2 cellular contexts compared by ENCODE assay signal in genomic region chr10:110493832-110494426, GRCh38.
A peak's percentile ranks its signal among the peaks of the same experiment; 100 is the strongest.
TF ChIP-seq lines count a peak whose summit lies in the region.

No MANE protein-coding gene starts in this region.

TF ChIP-seq in A549, 52 proteins besides CTCF, POLR2A, EP300 and RAD21:
- TF ChIP-seq NPAS2 (CRISPR knock-in tag; IDR thresholded peaks at IDR 0.05; ENCODE audit: borderline replicate concordance) (no peak), FOSB (CRISPR knock-in tag; IDR thresholded peaks at IDR 0.05) (0 out of 2 replicates have a peak, but pooled peaks have one; percentile 16), HOXA7 (CRISPR knock-in tag; IDR thresholded peaks at IDR 0.05) (0 out of 2 replicates have a peak, but pooled peaks have one; percentile 57), CHD4 (IDR thresholded peaks at IDR 0.05; ENCODE audit: borderline replicate concordance) (no peak), PBX3 (IDR thresholded peaks at IDR 0.05) (no peak), POLR2AphosphoS2 (conservative IDR thresholded peaks at IDR 0.05; ENCODE audit: low read length) (peak; percentile 42; the same call in 1 of the 2 replicates), RNF2 (IDR thresholded peaks at IDR 0.05; ENCODE audit: borderline replicate concordance, low read depth) (no peak), JUN (IDR thresholded peaks at IDR 0.05) (0 out of 5 replicates have a peak, but pooled peaks of 1 of the 2 experiments have one; percentile 10)

TF ChIP-seq in K562, 482 proteins besides CTCF, POLR2A, EP300 and RAD21:
- TF ChIP-seq ZNF197 (CRISPR knock-in tag; IDR thresholded peaks at IDR 0.05; ENCODE audit: low read depth) (no peak), ZNF174 (CRISPR knock-in tag; IDR thresholded peaks at IDR 0.05) (no peak), SIN3A (IDR thresholded peaks at IDR 0.05; ENCODE audit: borderline replicate concordance in 2 of 2, control insufficient read depth in 1 of 2, low read depth in 2 of 2, low read length in 2 of 2) (no peak), CBFA2T2 (conservative IDR thresholded peaks at IDR 0.05) (0 out of 2 replicates have a peak, but pooled peaks have one; percentile 3), RCOR1 (IDR thresholded peaks at IDR 0.05; ENCODE audit: borderline replicate concordance in 1 of 2, low read depth in 2 of 2, low read length in 2 of 2) (no peak), PHF8 (IDR thresholded peaks at IDR 0.05; ENCODE audit: borderline replicate concordance, low read length) (no peak), UBTF (IDR thresholded peaks at IDR 0.05; ENCODE audit: borderline replicate concordance in 1 of 2, low read depth in 2 of 2, low read length in 2 of 2) (no peak), ERF (CRISPR knock-in tag; IDR thresholded peaks at IDR 0.05) (no peak), SMARCE1 (IDR thresholded peaks at IDR 0.05) (no peak), ZBTB11 (CRISPR knock-in tag; IDR thresholded peaks at IDR 0.05) (no peak), CCAR2 (IDR thresholded peaks at IDR 0.05; ENCODE audit: low read depth, low read length) (no peak), ZBTB49 (CRISPR knock-in tag; IDR thresholded peaks at IDR 0.05; ENCODE audit: borderline replicate concordance) (no peak), NFIX (CRISPR knock-in tag; IDR thresholded peaks at IDR 0.05; ENCODE audit: low read depth) (no peak), HINFP (tag; conservative IDR thresholded peaks at IDR 0.05; ENCODE audit: low read depth) (no peak), SMAD4 (CRISPR knock-in tag; conservative IDR thresholded peaks at IDR 0.05) (peak; percentile 49; the same call in 1 of the 2 replicates), TRIM25 (IDR thresholded peaks at IDR 0.05; ENCODE audit: borderline replicate concordance) (no peak), CBFA2T3 (IDR thresholded peaks at IDR 0.05) (peak; percentile 53), MTA1 (IDR thresholded peaks at IDR 0.05; ENCODE audit: borderline replicate concordance) (no peak), RNF219 (CRISPR knock-in tag; IDR thresholded peaks at IDR 0.05) (no peak), CREB3 (tag; conservative IDR thresholded peaks at IDR 0.05; ENCODE audit: low read depth) (no peak), GABPB1 (CRISPR knock-in tag; IDR thresholded peaks at IDR 0.05) (no peak), ELK3 (CRISPR knock-in tag; IDR thresholded peaks at IDR 0.05) (no peak), FOXA1 (IDR thresholded peaks at IDR 0.05; ENCODE audit: borderline replicate concordance) (no peak), CTBP1 (IDR thresholded peaks at IDR 0.05; ENCODE audit: borderline replicate concordance) (0 out of 2 replicates have a peak, but pooled peaks have one; percentile 19), RBM15 (IDR thresholded peaks at IDR 0.05; ENCODE audit: insufficient read depth, low read length) (no peak), MNT (conservative IDR thresholded peaks at IDR 0.05) (no peak), GTF2A2 (tag; IDR thresholded peaks at IDR 0.05) (no peak), CHD4 (IDR thresholded peaks at IDR 0.05; ENCODE audit: insufficient read depth, insufficient replicate concordance, low read depth, low read length, poor library complexity, severe bottlenecking) (no peak), ZNF134 (CRISPR knock-in tag; conservative IDR thresholded peaks at IDR 0.05) (peak; percentile 73)
